1 cellular context compared by ENCODE assay signal in genomic region chr12:6615802-6616201, GRCh38.
TF ChIP-seq lines count a peak whose summit lies in the region.

No MANE protein-coding gene starts in this region.

TF ChIP-seq in H1, 55 proteins besides CTCF, POLR2A, EP300 and RAD21:
- TF ChIP-seq TEAD4 (IDR thresholded peaks at IDR 0.05; ENCODE audit: low read depth, low read length) (no peak), TAF1 (IDR thresholded peaks at IDR 0.05; ENCODE audit: low read depth, low read length) (no peak), HDAC6 (IDR thresholded peaks at IDR 0.05; ENCODE audit: low read depth, low read length) (no peak), SUZ12 (IDR thresholded peaks at IDR 0.05; ENCODE audit: low read length) (no peak), CHD7 (IDR thresholded peaks at IDR 0.05; ENCODE audit: insufficient replicate concordance, low read length) (no peak), SIX5 (IDR thresholded peaks at IDR 0.05; ENCODE audit: low read depth, low read length) (no peak), JUN (IDR thresholded peaks at IDR 0.05; ENCODE audit: low read depth, low read length) (no peak), CBX5 (IDR thresholded peaks at IDR 0.05; ENCODE audit: low read depth, low read length) (no peak), POLR2AphosphoS5 (IDR thresholded peaks at IDR 0.05; ENCODE audit: low read depth, low read length) (no peak), CEBPB (IDR thresholded peaks at IDR 0.05; ENCODE audit: low read depth, low read length) (no peak), MAFK (IDR thresholded peaks at IDR 0.05; ENCODE audit: low read depth, low read length) (no peak), CTBP2 (IDR thresholded peaks at IDR 0.05; ENCODE audit: borderline replicate concordance, insufficient read depth, insufficient read length, low read length) (no peak), ASH2L (IDR thresholded peaks at IDR 0.05; ENCODE audit: low read length) (no peak), SIN3A (conservative IDR thresholded peaks at IDR 0.05 in 1 of 2, IDR thresholded peaks at IDR 0.05 in 1 of 2; ENCODE audit: low read depth in 1 of 2, low read length in 2 of 2) (no peak), HDAC2 (IDR thresholded peaks at IDR 0.05; ENCODE audit: borderline replicate concordance in 1 of 2, low read depth in 2 of 2, low read length in 2 of 2) (no peak), SRF (IDR thresholded peaks at IDR 0.05; ENCODE audit: low read depth, low read length) (no peak), ATF2 (IDR thresholded peaks at IDR 0.05; ENCODE audit: low read length) (no peak), SP2 (IDR thresholded peaks at IDR 0.05; ENCODE audit: low read length) (no peak), USF2 (IDR thresholded peaks at IDR 0.05; ENCODE audit: low read length) (no peak), SIRT6 (IDR thresholded peaks at IDR 0.05; ENCODE audit: low read length) (no peak)
